In the genomic region with DNA sequence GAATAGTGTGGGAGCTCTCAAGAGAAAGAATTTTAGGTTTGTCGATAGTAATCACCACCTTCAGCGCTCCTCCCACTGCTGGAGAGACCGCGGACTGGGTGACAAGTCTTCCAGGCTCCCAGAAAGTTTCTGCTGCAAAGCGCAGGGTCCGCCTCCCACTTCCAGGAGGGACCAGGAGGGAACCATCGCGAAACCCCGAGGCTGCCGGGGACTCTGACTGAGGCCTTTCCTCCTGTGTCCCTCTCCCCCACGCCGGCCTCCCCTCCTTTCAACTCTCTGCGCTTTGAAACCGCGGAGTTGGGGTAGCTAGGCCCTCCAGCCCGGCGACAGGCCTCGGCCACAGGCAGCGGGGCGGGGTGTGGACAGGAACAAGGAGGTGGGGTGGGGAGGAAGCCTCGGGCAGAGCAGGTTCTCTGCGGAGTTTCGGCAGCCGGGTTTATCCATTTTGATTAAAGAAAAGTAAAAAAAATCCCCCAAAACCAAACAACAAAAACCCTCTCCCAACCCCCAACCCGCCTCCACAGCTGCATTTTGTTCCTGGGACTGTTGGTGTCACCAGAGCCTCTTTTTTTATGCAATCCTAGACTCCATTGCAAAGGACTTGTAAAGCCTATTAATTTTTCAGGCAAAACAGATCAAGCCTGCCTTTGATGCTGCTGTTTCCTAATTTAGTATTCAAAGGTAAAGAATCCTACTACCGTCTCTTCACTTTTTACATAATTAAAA, we compare ENCODE assay signal across 8 cellular contexts. TPM values are rescaled to one million over a fixed set of nuclear protein-coding genes. Genes with fewer than 3 reads are reported as not detected.
DNase-seq lines count a peak whose midpoint lies in the region; ATAC-seq, FAIRE-seq and TF ChIP-seq lines count a peak whose summit lies in the region.

No MANE protein-coding gene starts in this region.

- peaks cover 60% of the 10 kb centered on the region for H3K4me1 Mint-ChIP-seq in neural crest cell

- peak overlapping the region; percentile 79 for H3K27ac Mint-ChIP-seq in neural crest cell (ENCODE audit: unreplicated experiment)

- no peaks in the 10 kb centered on the region for H3K36me3 Mint-ChIP-seq in neural crest cell (ENCODE audit: low read depth)

- TF ChIP-seq CTCF in GM12874 (IDR thresholded peaks at IDR 0.05; ENCODE audit: insufficient read depth, low read depth, low read length), result peak; percentile 10; the same call in 1 of the 2 replicates
- TF ChIP-seq CTCF in neural crest cell (conservative IDR thresholded peaks at IDR 0.05), result peak; percentile 62

- H3K27me3 Mint-ChIP-seq in neural crest cell (ENCODE audit: low read depth), result peaks cover 41% of the 10 kb centered on the region

- DNase-seq in OCI-M1 (lab: John Stamatoyannopoulos, UW), result peak; percentile 78
- DNase-seq in activated gamma-delta T cell treated with Interleukin-2 at 50 U/mL for 16 hours, result peak; percentile 64
- peak; percentile 35 for DNase-seq in frontal cortex (ENCODE audit: low spot score in 2 of 2)
- peak; percentile 54 for DNase-seq in neural crest cell (ENCODE audit: low read depth, low spot score)

- FAIRE-seq in frontal cortex (lab: Jason Lieb, UNC), result no peak

- ATAC-seq in HG03066 (IDR thresholded peaks at IDR 0.05; ENCODE audit: low read depth, unreplicated experiment) (peak; percentile 44), GM21786 (IDR thresholded peaks at IDR 0.05; ENCODE audit: unreplicated experiment) (no peak)

- H3K4me3 Mint-ChIP-seq in neural crest cell, result peak overlapping the region; percentile 84

- H3K27ac ChIP-seq in temporal lobe (ENCODE audit: low read depth, low read length), result peak overlapping the region; percentile 72

- H3K9me3 Mint-ChIP-seq in neural crest cell, result no peaks in the 10 kb centered on the region

RNA-seq across cellular contexts. Expression of a gene that starts 51.9 kb away (rescaled TPM):
- total RNA-seq in frontal cortex (2.4 TPM), neural crest cell (8.3 and 9.0 TPM in 2 replicates), temporal lobe (3.0 TPM)
